Comparison of ENCODE assay signal across 14 cellular contexts in the genomic region with DNA sequence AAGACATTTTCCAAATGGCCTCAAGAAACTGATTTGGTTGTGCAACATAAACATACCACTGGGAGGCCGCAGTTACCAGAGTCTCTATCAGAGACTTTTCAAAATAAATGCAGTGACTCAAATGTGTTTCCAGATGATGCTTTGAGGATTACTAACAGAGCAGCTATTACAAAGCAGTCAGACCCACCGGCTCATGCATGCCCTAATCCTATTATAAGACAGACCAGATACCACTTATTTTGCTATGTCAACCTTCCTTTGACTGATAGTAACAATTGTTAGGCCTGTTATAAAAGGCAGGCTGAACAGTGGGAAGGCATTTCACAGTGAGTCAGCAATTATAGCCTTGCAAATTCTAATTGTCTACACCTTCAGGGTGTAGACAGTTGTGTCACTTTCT.
DNase-seq lines count a peak whose midpoint lies in the region; TF ChIP-seq lines count a peak whose summit lies in the region.
"Had no signal": no experiment of that assay in that cellular context is flagged by ENCODE, and none has a peak within 500 bp of the region (broad histone marks: within the 10 kb centered on the region; RNA-seq: fewer than 3 reads in every experiment).

No MANE protein-coding gene starts in this region.

- H3K4me2 ChIP-seq in mesenchymal stem cell (ENCODE audit: low read length, poor library complexity, severe bottlenecking), result no peak overlapping the region

- H3K27ac ChIP-seq in mesenchymal stem cell (ENCODE audit: low read length, poor library complexity, severe bottlenecking), result no peak overlapping the region
- H3K27ac ChIP-seq in CD4-positive, alpha-beta memory T cell (ENCODE audit: low read depth, low read length), result no peak overlapping the region
- H3K27ac ChIP-seq: Peyer's patch had no signal

- H3K9me3 Mint-ChIP-seq in CD4-positive, alpha-beta memory T cell, result peaks cover 0 to 3% (median 0%) of the 10 kb centered on the region in 8 donors
- H3K9me3 Mint-ChIP-seq: activated naive CD8-positive, alpha-beta T cell treated with anti-CD3 and anti-CD28 coated beads, Interleukin-2, amount 10 ng/mL, durations not matched to agents 7 days and 5 days; memory B cell had no signal

- no peaks in the 10 kb centered on the region for H3K4me1 ChIP-seq in mesenchymal stem cell (ENCODE audit: control insufficient read depth, insufficient read depth, low read depth, low read length)
- H3K4me1 ChIP-seq in CD4-positive, alpha-beta memory T cell (ENCODE audit: insufficient read depth, low read length), result no peaks in the 10 kb centered on the region
- H3K4me1 ChIP-seq: Peyer's patch had no signal

- H3K4ac ChIP-seq in mesenchymal stem cell (ENCODE audit: low read depth in 1 of 2, low read length in 2 of 2), result no peak overlapping the region

- no peak for TF ChIP-seq CTCF in astrocyte of the spinal cord (IDR thresholded peaks at IDR 0.05; ENCODE audit: low read depth, low read length)

- no peak overlapping the region for H2BK15ac ChIP-seq in mesenchymal stem cell (ENCODE audit: low read depth, poor library complexity, severe bottlenecking)

- no peak overlapping the region for H3K14ac ChIP-seq in mesenchymal stem cell (ENCODE audit: low read length in 2 of 2)

- H3K36me3 ChIP-seq in mesenchymal stem cell (ENCODE audit: control insufficient read depth in 1 of 2, insufficient read depth in 2 of 2, low read depth in 1 of 2, low read length in 2 of 2), result no peaks in the 10 kb centered on the region
- H3K36me3 ChIP-seq in CD4-positive, alpha-beta memory T cell (ENCODE audit: insufficient read depth, low read length), result no peaks in the 10 kb centered on the region
- H3K36me3 ChIP-seq: Peyer's patch had no signal

- H3K9ac ChIP-seq in mesenchymal stem cell (ENCODE audit: low read length), result peak overlapping the region; percentile 29

- in situ Hi-C loops in astrocyte of the spinal cord (cut with HindIII; ENCODE audit: low sequenced_read_pairs), result no loop called here

- H4K91ac ChIP-seq in mesenchymal stem cell (ENCODE audit: low read length), result no peak overlapping the region

- no peaks in the 10 kb centered on the region for H3K36me3 Mint-ChIP-seq in CD4-positive, alpha-beta memory T cell
- H3K36me3 Mint-ChIP-seq: activated naive CD8-positive, alpha-beta T cell treated with anti-CD3 and anti-CD28 coated beads, Interleukin-2, amount 10 ng/mL, durations not matched to agents 7 days and 5 days; memory B cell had no signal

- DNase-seq in CMK (ENCODE audit: low read depth) (peak; percentile 9), NCI-H460 (ENCODE audit: extremely low read depth, low read depth) (peak; percentile 3), astrocyte of the spinal cord (ENCODE audit: low read depth, low spot score) (peak; percentile 40), mesenchymal stem cell (peak; percentile 81), C1 segment of cervical spinal cord (lab: John Stamatoyannopoulos, UW) (no peak), SW480 (ENCODE audit: low spot score) (no peak), erythroblast (lab: John Stamatoyannopoulos, UW) (no peak)
- no peak for DNase-seq in CD4-positive, alpha-beta memory T cell
- DNase-seq: activated naive CD8-positive, alpha-beta T cell treated with anti-CD3 and anti-CD28 coated beads, Interleukin-2, amount 10 ng/mL, durations not matched to agents 7 days and 5 days; hippocampal formation; KG1; NCI-H1694 treated with DMSO at 0.1 percent for 48 hours; Peyer's patch had no signal

- TF ChIP-seq POLR2A in erythroblast (IDR thresholded peaks at IDR 0.05; ENCODE audit: low read length), result no peak

- POLR2A ChIA-PET in CD4-positive, alpha-beta memory T cell (lab: Charles Lee; ENCODE audit: partially characterized antibody), result no interaction called here

- no peak overlapping the region for H2AFZ ChIP-seq in mesenchymal stem cell (ENCODE audit: low read depth, low read length)

- no peaks in the 10 kb centered on the region for H3K4me1 Mint-ChIP-seq in CD4-positive, alpha-beta memory T cell
- H3K4me1 Mint-ChIP-seq: activated naive CD8-positive, alpha-beta T cell treated with anti-CD3 and anti-CD28 coated beads, Interleukin-2, amount 10 ng/mL, durations not matched to agents 7 days and 5 days; memory B cell had no signal

- no peaks in the 10 kb centered on the region for H3K27me3 ChIP-seq in mesenchymal stem cell (ENCODE audit: control insufficient read depth in 1 of 2, insufficient read depth in 1 of 2, low read length in 2 of 2)
- no peaks in the 10 kb centered on the region for H3K27me3 ChIP-seq in CD4-positive, alpha-beta memory T cell (ENCODE audit: insufficient read depth, low read length)
- H3K27me3 ChIP-seq: Peyer's patch had no signal

- no peak overlapping the region for H2BK12ac ChIP-seq in mesenchymal stem cell (ENCODE audit: low read length in 2 of 2)

- no peak overlapping the region for H3K18ac ChIP-seq in mesenchymal stem cell (ENCODE audit: low read depth in 1 of 2, low read length in 2 of 2)

- H2AK5ac ChIP-seq in mesenchymal stem cell (ENCODE audit: low read length, severe bottlenecking), result no peak overlapping the region

- intact Hi-C loops in CD4-positive, alpha-beta memory T cell (cut with micrococcal nuclease), result no loop called here

- no peak overlapping the region for H3K23ac ChIP-seq in mesenchymal stem cell (ENCODE audit: low read length in 2 of 2)

- H3K4me3 Mint-ChIP-seq in CD4-positive, alpha-beta memory T cell, result no peak overlapping the region
- H3K4me3 Mint-ChIP-seq: activated naive CD8-positive, alpha-beta T cell treated with anti-CD3 and anti-CD28 coated beads, Interleukin-2, amount 10 ng/mL, durations not matched to agents 7 days and 5 days; memory B cell had no signal

- no peak overlapping the region for H2BK5ac ChIP-seq in mesenchymal stem cell (ENCODE audit: low read depth, low read length, poor library complexity, severe bottlenecking)

- CTCF ChIA-PET in CD4-positive, alpha-beta memory T cell (lab: Charles Lee; ENCODE audit: partially characterized antibody), result no interaction called here

- no peak overlapping the region for H2BK120ac ChIP-seq in mesenchymal stem cell (ENCODE audit: low read depth, low read length)

- H3K79me1 ChIP-seq in mesenchymal stem cell (replicated peaks; ENCODE audit: low read length, poor library complexity, severe bottlenecking), result no peaks in the 10 kb centered on the region

- 4% methylated on average over 2 of the region's 2 CpGs for WGBS in mesenchymal stem cell

- H4K8ac ChIP-seq in mesenchymal stem cell (ENCODE audit: low read length), result no peak overlapping the region

- H3K4me3 ChIP-seq in astrocyte of the spinal cord (ENCODE audit: low read depth, low read length) (no peak overlapping the region), mesenchymal stem cell (ENCODE audit: insufficient read depth in 1 of 2, low read depth in 1 of 2, low read length in 2 of 2) (no peak overlapping the region)
- H3K4me3 ChIP-seq in CD4-positive, alpha-beta memory T cell (ENCODE audit: low read length in 2 of 2), result no peak overlapping the region
- H3K4me3 ChIP-seq: Peyer's patch had no signal

- no peaks in the 10 kb centered on the region for H3K27me3 Mint-ChIP-seq in CD4-positive, alpha-beta memory T cell
- H3K27me3 Mint-ChIP-seq: activated naive CD8-positive, alpha-beta T cell treated with anti-CD3 and anti-CD28 coated beads, Interleukin-2, amount 10 ng/mL, durations not matched to agents 7 days and 5 days; memory B cell had no signal

- H3K27ac Mint-ChIP-seq in CD4-positive, alpha-beta memory T cell, result no peak overlapping the region
- H3K27ac Mint-ChIP-seq: activated naive CD8-positive, alpha-beta T cell treated with anti-CD3 and anti-CD28 coated beads, Interleukin-2, amount 10 ng/mL, durations not matched to agents 7 days and 5 days; memory B cell had no signal

- H3K9me3 ChIP-seq in mesenchymal stem cell (ENCODE audit: control insufficient read depth, low read length), result no peaks in the 10 kb centered on the region
- H3K9me3 ChIP-seq in CD4-positive, alpha-beta memory T cell (ENCODE audit: control insufficient read depth in 1 of 2, low read length in 2 of 2), result no peaks in the 10 kb centered on the region
- H3K9me3 ChIP-seq: Peyer's patch had no signal

Comparison
In these comparisons a context has a peak if more than half of its experiments do, and no peak if none do; other contexts are left out.
1. DNase-seq: peak in CMK (single experiment), NCI-H460 (single experiment), astrocyte of the spinal cord (single experiment) and mesenchymal stem cell (single experiment); none in C1 segment of cervical spinal cord (0 of 14), SW480 (single experiment), erythroblast (0 of 2) and CD4-positive, alpha-beta memory T cell (0 of 5).